Comparison of ENCODE assay signal across 24 cellular contexts in genomic region chr1:213273546-213273945, GRCh38.
"Had no signal": no experiment of that assay in that cellular context is flagged by ENCODE, and none has a peak within 500 bp of the region (broad histone marks: within the 10 kb centered on the region; RNA-seq: fewer than 3 reads in every experiment).

No MANE protein-coding gene starts in this region.

- ATAC-seq: activated T-cell treated with anti-CD3 and anti-CD28 coated beads, Interleukin-2, amount 50 U/mL, for 4 hours; effector memory CD8-positive, alpha-beta T cell; gastroesophageal sphincter; left ventricle myocardium superior; natural killer cell; WTC11 had no signal

- H3K4me1 ChIP-seq: breast epithelium, gastroesophageal sphincter, upper lobe of left lung had no signal

- H3K4me3 ChIP-seq: breast epithelium, dorsolateral prefrontal cortex, gastroesophageal sphincter, spleen, thoracic aorta, upper lobe of left lung had no signal

- FAIRE-seq: colon, islet of Langerhans had no signal

- H3K27ac ChIP-seq: breast epithelium, dorsolateral prefrontal cortex, gastroesophageal sphincter, spleen, thoracic aorta, upper lobe of left lung had no signal

- H3K9me3 ChIP-seq: breast epithelium, gastroesophageal sphincter, spleen, thoracic aorta, upper lobe of left lung had no signal

- H3K27me3 ChIP-seq: breast epithelium, dorsolateral prefrontal cortex, gastroesophageal sphincter, spleen, upper lobe of left lung had no signal

- H3K36me3 ChIP-seq: breast epithelium, thoracic aorta had no signal

- DNase-seq: activated CD4-positive, alpha-beta T cell treated with anti-CD3 and anti-CD28 coated beads, Interleukin-2, amount 50 U/mL, for 4 hours; activated CD8-positive, alpha-beta memory T cell treated with anti-CD3 and anti-CD28 coated beads for 24 hours; activated CD8-positive, alpha-beta memory T cell treated with anti-CD3 and anti-CD28 coated beads, Interleukin-2, amount 50 U/mL, for 4 hours; activated naive CD4-positive, alpha-beta T cell treated with Interleukin-2 at 50 U/mL for 16 hours; activated naive CD8-positive, alpha-beta T cell treated with anti-CD3 and anti-CD28 coated beads for 36 hours; activated T-cell treated with anti-CD3 and anti-CD28 coated beads, Interleukin-2, amount 50 U/mL, for 4 hours; dorsolateral prefrontal cortex; effector memory CD8-positive, alpha-beta T cell; head of caudate nucleus; left ventricle myocardium superior; mammary epithelial cell; natural killer cell; retina; spleen; stimulated activated CD4-positive, alpha-beta T cell treated with anti-CD3 and anti-CD28 coated beads, Interleukin-4, amount 100 ng/mL, for 24 hours; stimulated activated naive CD4-positive, alpha-beta T cell treated with Interleukin-2 at 50 U/mL for 16 hours; T-helper 9 cell; upper lobe of left lung had no signal
